In the genomic region with DNA sequence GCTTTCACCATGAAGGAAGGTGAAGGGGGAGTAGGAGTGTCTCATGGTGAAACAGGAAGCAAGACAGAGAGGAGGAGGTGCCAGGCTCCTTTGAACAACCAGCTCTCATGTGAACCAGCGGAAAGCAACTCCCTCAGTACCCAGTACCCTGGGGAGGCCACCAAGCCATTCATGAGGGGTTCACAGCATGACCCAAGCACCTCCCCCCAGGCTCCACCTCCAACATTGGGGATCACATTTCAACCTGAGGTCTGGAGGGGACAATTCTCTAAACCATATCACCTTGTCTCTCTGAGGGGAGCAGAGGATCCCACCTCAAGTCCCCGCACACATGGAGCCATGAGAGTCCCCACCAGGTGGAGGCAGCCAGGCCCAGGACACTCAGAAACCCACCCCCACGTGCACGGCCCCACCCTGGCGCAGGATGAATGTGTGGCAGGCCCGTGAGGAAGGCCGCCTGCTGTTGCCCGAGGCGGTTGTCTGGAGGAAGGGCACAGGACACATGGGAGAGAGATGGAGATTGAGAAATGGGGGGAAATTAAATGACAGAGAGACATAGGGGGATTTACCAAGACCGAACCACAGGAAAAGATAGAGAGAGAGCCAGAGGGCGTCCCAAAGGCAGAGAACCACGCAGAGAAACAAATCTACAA, we compare ENCODE assay signal across 15 cellular contexts.
DNase-seq lines count a peak whose midpoint lies in the region; ATAC-seq and TF ChIP-seq lines count a peak whose summit lies in the region.
"Had no signal": no experiment of that assay in that cellular context is flagged by ENCODE, and none has a peak within 500 bp of the region (broad histone marks: within the 10 kb centered on the region; RNA-seq: fewer than 3 reads in every experiment).

No MANE protein-coding gene starts in this region.

- no peaks in the 10 kb centered on the region for H3K9me3 Mint-ChIP-seq in activated T-cell treated with anti-CD3 and anti-CD28 coated beads, Interleukin-2, amount 50 U/mL, for 4 hours
- no peaks in the 10 kb centered on the region for H3K9me3 Mint-ChIP-seq in activated T-cell treated with anti-CD3 and anti-CD28 coated beads, Interleukin-2, amount 50 U/mL, for 24 hours
- no peaks in the 10 kb centered on the region for H3K9me3 Mint-ChIP-seq in naive thymus-derived CD8-positive, alpha-beta T cell
- H3K9me3 Mint-ChIP-seq: central memory CD8-positive, alpha-beta T cell; memory B cell; neural crest cell had no signal

- no peak for DNase-seq in activated T-cell treated with anti-CD3 and anti-CD28 coated beads, Interleukin-2, amount 50 U/mL, for 4 hours
- DNase-seq in activated T-cell treated with anti-CD3 and anti-CD28 coated beads, Interleukin-2, amount 50 U/mL, for 24 hours: no peak
- DNase-seq in T-helper 17 cell: no peak
- peak in 3 of 10 donors; percentile 9 to 19 (median 10) for DNase-seq in naive thymus-derived CD8-positive, alpha-beta T cell
- no peak for DNase-seq in activated effector memory CD4-positive, alpha-beta T cell treated with Interleukin-2 at 50 U/mL for 16 hours
- DNase-seq: NCI-H2227 treated with DMSO at 0.1 percent for 48 hours, SJCRH30 had no signal

- H3K27ac Mint-ChIP-seq in activated T-cell treated with anti-CD3 and anti-CD28 coated beads, Interleukin-2, amount 50 U/mL, for 24 hours: no peak overlapping the region
- H3K27ac Mint-ChIP-seq in T-helper 17 cell: peak overlapping the region; percentile 8
- peak overlapping the region in 6 of 10 donors; percentile 16 to 82 (median 34) for H3K27ac Mint-ChIP-seq in naive thymus-derived CD8-positive, alpha-beta T cell
- H3K27ac Mint-ChIP-seq: memory B cell had no signal

- H3K4me3 ChIP-seq in HEK293 (ENCODE audit: low read depth, low read length): no peak overlapping the region
- H3K4me3 ChIP-seq: right atrium auricular region, SJCRH30, tibial nerve had no signal

- no peaks in the 10 kb centered on the region for H3K36me3 Mint-ChIP-seq in activated T-cell treated with anti-CD3 and anti-CD28 coated beads, Interleukin-2, amount 50 U/mL, for 4 hours (ENCODE audit: insufficient read depth)
- H3K36me3 Mint-ChIP-seq in activated T-cell treated with anti-CD3 and anti-CD28 coated beads, Interleukin-2, amount 50 U/mL, for 24 hours (ENCODE audit: low read depth): no peaks in the 10 kb centered on the region
- H3K36me3 Mint-ChIP-seq in T-helper 17 cell (ENCODE audit: low read depth): peaks cover 3% of the 10 kb centered on the region
- H3K36me3 Mint-ChIP-seq in naive thymus-derived CD8-positive, alpha-beta T cell: peaks cover 0 to 2% (median 0%) of the 10 kb centered on the region in 3 donors
- H3K36me3 Mint-ChIP-seq: memory B cell had no signal

- no peaks in the 10 kb centered on the region for H3K4me1 ChIP-seq in HEK293 (ENCODE audit: control insufficient read depth, insufficient read depth, low read length)
- H3K4me1 ChIP-seq: right atrium auricular region, SJCRH30, tibial nerve had no signal

- H3K27me3 Mint-ChIP-seq in activated T-cell treated with anti-CD3 and anti-CD28 coated beads, Interleukin-2, amount 50 U/mL, for 4 hours (ENCODE audit: low read depth): peaks cover 7% of the 10 kb centered on the region
- H3K27me3 Mint-ChIP-seq in activated T-cell treated with anti-CD3 and anti-CD28 coated beads, Interleukin-2, amount 50 U/mL, for 24 hours: peaks cover 11% of the 10 kb centered on the region
- peaks cover 46% of the 10 kb centered on the region for H3K27me3 Mint-ChIP-seq in T-helper 17 cell
- peaks cover 0 to 10% (median 3%) of the 10 kb centered on the region in 5 donors for H3K27me3 Mint-ChIP-seq in naive thymus-derived CD8-positive, alpha-beta T cell

- H3K27ac ChIP-seq in HEK293 (ENCODE audit: extremely low read depth, low read depth, low read length): no peak overlapping the region
- H3K27ac ChIP-seq: right atrium auricular region, SJCRH30, tibial nerve had no signal

- no peak overlapping the region for H3K4me3 Mint-ChIP-seq in activated T-cell treated with anti-CD3 and anti-CD28 coated beads, Interleukin-2, amount 50 U/mL, for 4 hours
- no peak overlapping the region for H3K4me3 Mint-ChIP-seq in activated T-cell treated with anti-CD3 and anti-CD28 coated beads, Interleukin-2, amount 50 U/mL, for 24 hours
- H3K4me3 Mint-ChIP-seq in T-helper 17 cell: no peak overlapping the region
- peak overlapping the region in 7 of 10 donors; percentile 7 to 64 (median 28) for H3K4me3 Mint-ChIP-seq in naive thymus-derived CD8-positive, alpha-beta T cell
- H3K4me3 Mint-ChIP-seq: central memory CD8-positive, alpha-beta T cell; memory B cell; neural crest cell had no signal

- H3K4me1 Mint-ChIP-seq in activated T-cell treated with anti-CD3 and anti-CD28 coated beads, Interleukin-2, amount 50 U/mL, for 4 hours (ENCODE audit: low read depth): peaks cover 8% of the 10 kb centered on the region
- peaks cover 10% of the 10 kb centered on the region for H3K4me1 Mint-ChIP-seq in activated T-cell treated with anti-CD3 and anti-CD28 coated beads, Interleukin-2, amount 50 U/mL, for 24 hours (ENCODE audit: low read depth)
- H3K4me1 Mint-ChIP-seq in T-helper 17 cell: peaks cover 8% of the 10 kb centered on the region
- peaks cover 9 to 17% (median 13%) of the 10 kb centered on the region in 4 donors for H3K4me1 Mint-ChIP-seq in naive thymus-derived CD8-positive, alpha-beta T cell
- H3K4me1 Mint-ChIP-seq: central memory CD8-positive, alpha-beta T cell had no signal

- H3K9me3 ChIP-seq in HEK293 (ENCODE audit: control insufficient read depth, insufficient read depth, low read depth, low read length) (no peaks in the 10 kb centered on the region), T-helper 17 cell (ENCODE audit: control insufficient read depth, low read length, poor library complexity, severe bottlenecking) (no peaks in the 10 kb centered on the region)
- H3K9me3 ChIP-seq: right atrium auricular region, SJCRH30, tibial nerve had no signal

- no peaks in the 10 kb centered on the region for H3K36me3 ChIP-seq in HEK293 (ENCODE audit: control insufficient read depth in 2 of 2, insufficient read depth in 1 of 2, low read length in 2 of 2)
- H3K36me3 ChIP-seq: right atrium auricular region, SJCRH30, tibial nerve had no signal

- POLR2A ChIA-PET in HEK293 (lab: Yijun Ruan, JAX): no interaction called here
- POLR2A ChIA-PET in naive thymus-derived CD8-positive, alpha-beta T cell (lab: Charles Lee): no interaction called here

- ATAC-seq in activated T-cell treated with anti-CD3 and anti-CD28 coated beads, Interleukin-2, amount 50 U/mL, for 4 hours: peak; percentile 38 to 51
- ATAC-seq in T-helper 17 cell: no peak
- ATAC-seq in naive thymus-derived CD8-positive, alpha-beta T cell: peak; percentile 53 to 67
- ATAC-seq in HG02981 (IDR thresholded peaks at IDR 0.05; ENCODE audit: unreplicated experiment): no peak
- ATAC-seq in HG02763 (IDR thresholded peaks at IDR 0.05; ENCODE audit: unreplicated experiment): no peak

- CTCF ChIA-PET in HEK293 (lab: Yijun Ruan, JAX): interaction anchor here (0.7 kb wide), 1 partner anchor 242 kb away, joined by 3 read pairs; no protein-coding TSS in a partner anchor

- no peak for TF ChIP-seq CTCF in HEK293 (tag by site-specific recombination; IDR thresholded peaks at IDR 0.05)

TF ChIP-seq in HEK293, 187 proteins besides CTCF, POLR2A, EP300 and RAD21:
- TF ChIP-seq ZNF394 (tag by site-specific recombination; IDR thresholded peaks at IDR 0.05; ENCODE audit: borderline replicate concordance) (no peak), ZNF792 (tag by site-specific recombination; IDR thresholded peaks at IDR 0.05) (no peak), FEZF1 (tag by site-specific recombination; IDR thresholded peaks at IDR 0.05) (no peak), GLI4 (tag by site-specific recombination; IDR thresholded peaks at IDR 0.05) (no peak), ZIC2 (tag by site-specific recombination; IDR thresholded peaks at IDR 0.05) (peak; percentile 36), KLF1 (tag by site-specific recombination; IDR thresholded peaks at IDR 0.05) (no peak)

Comparison
In these comparisons a context has a peak if more than half of its experiments do, and no peak if none do; other contexts are left out.
1. ATAC-seq: peak in activated T-cell treated with anti-CD3 and anti-CD28 coated beads, Interleukin-2, amount 50 U/mL, for 4 hours (2 of 2) and naive thymus-derived CD8-positive, alpha-beta T cell (2 of 2); none in T-helper 17 cell (single experiment), HG02981 (single experiment) and HG02763 (single experiment).
2. H3K4me3 Mint-ChIP-seq: peak in naive thymus-derived CD8-positive, alpha-beta T cell (7 of 10); none in activated T-cell treated with anti-CD3 and anti-CD28 coated beads, Interleukin-2, amount 50 U/mL, for 4 hours (single experiment), activated T-cell treated with anti-CD3 and anti-CD28 coated beads, Interleukin-2, amount 50 U/mL, for 24 hours (single experiment) and T-helper 17 cell (single experiment).